In genomic region chr6:117675658-117676301, GRCh38 we compare ENCODE assay signal across 1 cellular context.
TF ChIP-seq lines count a peak whose summit lies in the region.

No MANE protein-coding gene starts in this region.

TF ChIP-seq in HEK293, 187 proteins besides CTCF, POLR2A, EP300 and RAD21 (continued from another document):
- TF ChIP-seq ZBTB11 (tag by site-specific recombination; conservative IDR thresholded peaks at IDR 0.05; ENCODE audit: low read depth) (0 out of 2 replicates have a peak, but pooled peaks have one; percentile 12), ZBTB26 (tag by site-specific recombination; optimal IDR thresholded peaks at IDR 0.05) (peak; percentile 42), ZXDB (tag by site-specific recombination; IDR thresholded peaks at IDR 0.05) (0 out of 2 replicates have a peak, but pooled peaks have one; percentile 22), ZNF335 (tag by site-specific recombination; conservative IDR thresholded peaks at IDR 0.05) (peak; percentile 57), GLIS1 (tag by site-specific recombination; IDR thresholded peaks at IDR 0.05) (peak; percentile 55), ZNF664 (tag by site-specific recombination; IDR thresholded peaks at IDR 0.05) (peak; percentile 94), ZBTB17 (tag by site-specific recombination; IDR thresholded peaks at IDR 0.05) (0 out of 2 replicates have a peak, but pooled peaks have one; percentile 14)
TF ChIP-seq in HEK293: peak in this region for 8; not testable (repeated sequence) for 179.
